Comparison of ENCODE assay signal across 9 cellular contexts in the genomic region with DNA sequence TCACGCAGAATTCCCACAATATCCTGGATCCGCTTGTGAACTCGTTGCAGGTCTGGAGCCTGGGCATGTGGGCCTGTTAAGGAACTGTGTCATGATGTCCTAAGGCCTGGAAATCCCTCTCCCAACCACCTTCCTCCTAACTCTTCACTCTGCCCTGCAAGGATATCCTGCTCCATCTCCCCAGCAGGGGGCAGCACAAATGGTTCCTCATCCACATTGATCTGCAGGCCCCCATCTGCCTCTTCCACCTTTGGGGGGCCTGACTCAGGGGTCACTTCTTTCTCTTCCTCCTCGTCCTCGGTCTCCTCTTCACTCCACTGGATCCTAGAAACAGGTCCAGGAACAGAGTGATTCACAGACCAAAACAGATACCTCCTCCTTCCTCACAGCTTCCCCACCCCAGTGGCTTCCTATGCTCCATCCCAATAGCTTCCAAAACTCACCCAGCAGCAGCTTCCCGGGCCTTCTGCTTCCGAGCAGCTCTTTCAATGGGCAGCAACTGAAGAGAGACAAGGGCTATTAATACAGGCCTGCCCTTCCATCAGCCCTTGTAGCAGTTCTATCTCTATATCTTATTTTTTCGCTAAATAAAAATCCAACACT. TPM values are rescaled to one million over a fixed set of nuclear protein-coding genes. Genes with fewer than 3 reads are reported as not detected.
DNase-seq lines count a peak whose midpoint lies in the region; ATAC-seq, FAIRE-seq and TF ChIP-seq lines count a peak whose summit lies in the region.
"Had no signal": no experiment of that assay in that cellular context is flagged by ENCODE, and none has a peak within 500 bp of the region (broad histone marks: within the 10 kb centered on the region; RNA-seq: fewer than 3 reads in every experiment).

No MANE protein-coding gene starts in this region.

- WGBS in H1 (ENCODE audit: extremely low coverage in 1 of 2, insufficient coverage in 1 of 2, insufficient read length in 1 of 2, insufficient replicate concordance in 2 of 2, low coverage in 1 of 2, low lambda C conversion rate in 2 of 2, missing lambda C conversion rate in 1 of 2), 2 experiments: 81% methylated on average over 6 of the region's 8 CpGs; no CpG with 5 or more reads in 1 of the 2 experiments
- 79% methylated on average over 8 of the region's 8 CpGs for WGBS in aorta, 2 donors

- H3K9me3 ChIP-seq in H1 (ENCODE audit: insufficient read depth in 2 of 2, low read depth in 1 of 2, low read length in 1 of 2) (no peaks in the 10 kb centered on the region), aorta (ENCODE audit: control insufficient read depth, low read length) (no peaks in the 10 kb centered on the region)

- H3K27me3 Mint-ChIP-seq in activated CD8-positive, alpha-beta T cell treated with anti-CD3 and anti-CD28 coated beads for 36 hours: no peaks in the 10 kb centered on the region
- H3K27me3 Mint-ChIP-seq in neural crest cell (ENCODE audit: low read depth): peaks cover 2% of the 10 kb centered on the region

- no peak for TF ChIP-seq POLR2A in H1 (IDR thresholded peaks at IDR 0.05; ENCODE audit: control extremely low read depth in 1 of 2, low read depth in 2 of 2, low read length in 2 of 2)

- H3K4me2 ChIP-seq in H1 (ENCODE audit: insufficient read depth in 1 of 2, low read depth in 2 of 2, low read length in 2 of 2): no peak overlapping the region

- no peak overlapping the region for H2BK20ac ChIP-seq in H1 (ENCODE audit: low read length)

- H4K20me1 ChIP-seq in H1 (replicated peaks in 1 of 2; ENCODE audit: control insufficient read depth in 1 of 2, insufficient read depth in 2 of 2, low read length in 2 of 2): peaks cover 8 to 12% of the 10 kb centered on the region in 2 experiments

- peak; percentile 68 for FAIRE-seq in H1 (lab: Jason Lieb, UNC)

- peak in 1 of 2 experiments; percentile 5; a peak in 1 of 4 replicates for TF ChIP-seq RAD21 in H1 (IDR thresholded peaks at IDR 0.05 in 1 of 2, conservative IDR thresholded peaks at IDR 0.05 in 1 of 2; ENCODE audit: low read depth in 2 of 2, low read length in 2 of 2)

- H4K8ac ChIP-seq in H1 (ENCODE audit: extremely low read depth, insufficient read depth, low read length): no peak overlapping the region

- no peak overlapping the region for H3K4ac ChIP-seq in H1 (replicated peaks; ENCODE audit: insufficient read length, low read depth, low read length)

- intact Hi-C loops in activated CD8-positive, alpha-beta T cell treated with anti-CD3 and anti-CD28 coated beads for 36 hours (cut with micrococcal nuclease): no loop called here
- intact Hi-C loops in aorta (cut with DNase I): no loop called here

- peak overlapping the region; percentile 4 for H3K27ac Mint-ChIP-seq in activated CD8-positive, alpha-beta T cell treated with anti-CD3 and anti-CD28 coated beads for 36 hours
- H3K27ac Mint-ChIP-seq in neural crest cell (ENCODE audit: unreplicated experiment): no peak overlapping the region

- no peak overlapping the region for H3K9ac ChIP-seq in H1 (replicated peaks in 1 of 4; ENCODE audit: extremely low read depth in 1 of 4, low read depth in 3 of 4, low read length in 3 of 4)

- peak; percentile 76 for TF ChIP-seq CTCF in activated CD8-positive, alpha-beta T cell treated with anti-CD3 and anti-CD28 coated beads for 36 hours (IDR thresholded peaks at IDR 0.05)
- TF ChIP-seq CTCF in H1 (IDR thresholded peaks at IDR 0.05; ENCODE audit: control extremely low read depth in 1 of 3, insufficient read depth in 1 of 3, low read depth in 1 of 3, low read length in 3 of 3): peak; percentile 62 to 85 (median 80)
- peak; percentile 94 for TF ChIP-seq CTCF in neural crest cell (conservative IDR thresholded peaks at IDR 0.05)

- peaks cover 47% of the 10 kb centered on the region for H3K4me1 Mint-ChIP-seq in activated CD8-positive, alpha-beta T cell treated with anti-CD3 and anti-CD28 coated beads for 36 hours (ENCODE audit: low read depth)
- H3K4me1 Mint-ChIP-seq in neural crest cell: peaks cover 25% of the 10 kb centered on the region

- H3K4me3 Mint-ChIP-seq in activated CD8-positive, alpha-beta T cell treated with anti-CD3 and anti-CD28 coated beads for 36 hours: no peak overlapping the region
- H3K4me3 Mint-ChIP-seq in neural crest cell: peak overlapping the region; percentile 81

- H3K79me1 ChIP-seq in H1 (ENCODE audit: low read depth, low read length): no peaks in the 10 kb centered on the region; the same call in 1 of the 2 replicates

- no peak overlapping the region for H2BK5ac ChIP-seq in H1 (ENCODE audit: low read depth, low read length)

- peaks cover 0 to 24% of the 10 kb centered on the region in 2 experiments; a peak in 2 of 4 replicates for H3K79me2 ChIP-seq in H1 (ENCODE audit: control insufficient read depth in 1 of 2, insufficient read depth in 2 of 2, low read length in 2 of 2)

- DNase-seq in NCI-H1092 treated with DMSO at 0.1 percent for 48 hours (lab: John Stamatoyannopoulos, UW) (peak; percentile 8), NCI-H1092 (lab: John Stamatoyannopoulos, UW) (no peak), NCI-H2171 (lab: John Stamatoyannopoulos, UW) (peak; percentile 71), H1 (ENCODE audit: low read depth in 1 of 2, low spot score in 2 of 2) (peak in 1 of 2 experiments; percentile 89), neural crest cell (ENCODE audit: low read depth, low spot score) (peak; percentile 72), aorta (peak; percentile 77 to 85)
- DNase-seq in activated CD8-positive, alpha-beta T cell treated with anti-CD3 and anti-CD28 coated beads for 36 hours: peak; percentile 85

- H2BK120ac ChIP-seq in H1 (replicated peaks; ENCODE audit: low read depth, low read length): no peak overlapping the region

- H3K36me3 Mint-ChIP-seq in activated CD8-positive, alpha-beta T cell treated with anti-CD3 and anti-CD28 coated beads for 36 hours (ENCODE audit: low read depth): peaks cover 72% of the 10 kb centered on the region
- H3K36me3 Mint-ChIP-seq in neural crest cell (ENCODE audit: low read depth): peaks cover 40% of the 10 kb centered on the region

- peak; percentile 33 for ATAC-seq in activated CD8-positive, alpha-beta T cell treated with anti-CD3 and anti-CD28 coated beads for 36 hours
- ATAC-seq in aorta (ENCODE audit: low FRiP score) (peak; percentile 53), GM21619 (IDR thresholded peaks at IDR 0.05; ENCODE audit: unreplicated experiment) (no peak)

- H2AFZ ChIP-seq in H1 (ENCODE audit: low read length): no peak overlapping the region

- H3K36me3 ChIP-seq in H1 (ENCODE audit: control insufficient read depth in 2 of 4, insufficient read depth in 4 of 4, low read length in 3 of 4) (peaks cover 55 to 65% (median 59%) of the 10 kb centered on the region in 4 experiments), aorta (ENCODE audit: control insufficient read depth in 1 of 2, insufficient read depth in 2 of 2, low read length in 1 of 2) (peaks cover 4 to 6% of the 10 kb centered on the region in 2 donors)

- H3K4me1 ChIP-seq in H1 (replicated peaks in 1 of 4; ENCODE audit: control insufficient read depth in 3 of 4, insufficient read depth in 4 of 4, low read length in 3 of 4) (peaks cover 0 to 5% (median 4%) of the 10 kb centered on the region in 4 experiments; a peak in 4 of 7 replicates), aorta (ENCODE audit: control insufficient read depth in 1 of 2, insufficient read depth in 2 of 2, low read length in 2 of 2) (no peaks in the 10 kb centered on the region)

- H3K27me3 ChIP-seq in H1 (replicated peaks in 1 of 4; ENCODE audit: control insufficient read depth in 3 of 4, extremely low read depth in 1 of 4, insufficient read depth in 3 of 4, low read length in 3 of 4) (no peaks in the 10 kb centered on the region), aorta (ENCODE audit: control insufficient read depth in 1 of 2, insufficient read depth in 2 of 2, low read length in 1 of 2) (no peaks in the 10 kb centered on the region)

- peaks cover 4% of the 10 kb centered on the region for H3K23me2 ChIP-seq in H1 (ENCODE audit: low read depth, low read length)

- CTCF ChIA-PET in activated CD8-positive, alpha-beta T cell treated with anti-CD3 and anti-CD28 coated beads for 36 hours (lab: Charles Lee): interaction anchor here (0.7 to 3.0 kb wide), 25 partner anchors 9 to 202 kb away, joined by 3 to 11 read pairs (median 4); partner anchors contain the start of gene PTMS
- CTCF ChIA-PET in H1 (lab: Charles Lee; ENCODE audit: partially characterized antibody): interaction anchor here (0.7 to 24.5 kb wide), 21 partner anchors 10 to 269 kb away, joined by 3 to 462 read pairs (median 4); partner anchors contain the start of genes GAPDH and IFFO1

- no peak overlapping the region for H2BK15ac ChIP-seq in H1 (ENCODE audit: low read length)

- TF ChIP-seq EP300 in H1 (IDR thresholded peaks at IDR 0.05; ENCODE audit: borderline replicate concordance in 1 of 2, low read depth in 2 of 2, low read length in 2 of 2): no peak

- H3K9me3 Mint-ChIP-seq in activated CD8-positive, alpha-beta T cell treated with anti-CD3 and anti-CD28 coated beads for 36 hours: no peaks in the 10 kb centered on the region
- no peaks in the 10 kb centered on the region for H3K9me3 Mint-ChIP-seq in neural crest cell

- no peak overlapping the region for H4K91ac ChIP-seq in H1 (replicated peaks; ENCODE audit: insufficient read length, low read length)

- H4K5ac ChIP-seq in H1 (ENCODE audit: insufficient read length, low read depth, low read length): no peak overlapping the region

- no peak overlapping the region for H2AK5ac ChIP-seq in H1 (ENCODE audit: low read depth, low read length)

- H3K27ac ChIP-seq in H1 (ENCODE audit: low read depth, low read length): no peak overlapping the region
- H3K27ac ChIP-seq in aorta (ENCODE audit: low read depth in 1 of 2, low read length in 2 of 2): no peak overlapping the region
- H3K27ac ChIP-seq: epithelial cell of prostate had no signal

- H3K14ac ChIP-seq in H1 (ENCODE audit: insufficient read length): no peak overlapping the region

- H3K4me3 ChIP-seq in H1 (ENCODE audit: extremely low read depth in 1 of 4, insufficient read depth in 2 of 4, low read depth in 3 of 4, low read length in 4 of 4) (no peak overlapping the region), aorta (ENCODE audit: low read length in 2 of 2) (no peak overlapping the region)

- POLR2A ChIA-PET in activated CD8-positive, alpha-beta T cell treated with anti-CD3 and anti-CD28 coated beads for 36 hours (lab: Charles Lee): interaction anchor here (0.9 to 1.4 kb wide), 6 partner anchors 9 to 28 kb away, joined by 3 to 6 read pairs (median 4); no protein-coding TSS in a partner anchor
- POLR2A ChIA-PET in H1 (lab: Charles Lee; ENCODE audit: partially characterized antibody): interaction anchor here (0.6 to 24.2 kb wide), 9 partner anchors 9 to 125 kb away, joined by 3 to 665 read pairs (median 3); partner anchors contain the start of genes GAPDH and ZNF384

- H3K23ac ChIP-seq in H1 (ENCODE audit: insufficient read length): no peak overlapping the region

- no peak overlapping the region for H2BK12ac ChIP-seq in H1 (ENCODE audit: low read depth, low read length)

- no peak overlapping the region for H3K56ac ChIP-seq in H1 (replicated peaks; ENCODE audit: insufficient read length, low read depth, low read length)

- H3K18ac ChIP-seq in H1 (ENCODE audit: extremely low read depth, low read length): no peak overlapping the region

RNA-seq across cellular contexts. Expression of gene NOP2, which starts 4.5 kb away (rescaled TPM):
- total RNA-seq in activated CD8-positive, alpha-beta T cell treated with anti-CD3 and anti-CD28 coated beads for 36 hours: 10 to 100 TPM; 87.9 to 89.4 TPM
- total RNA-seq in H1 (2021; fragmentation: NEBNext Ultra II Directional; extraction: Animal tissue kit (Norgen Biotek cat#: 25700)): 82.6 and 85.6 TPM in 2 replicates
- polyA plus RNA-seq in H1 (2011; rRNA removed) (34.4 and 35.4 TPM in 2 replicates), aorta (10 to 100 TPM in 1 of 2 donors, 1 to 10 TPM in 1; 5.4 to 18.8 TPM)
- 55.4 TPM for polyA plus RNA-seq in H1 (2011; cell fraction: cytosol; rRNA removed)
- 191 TPM for polyA plus RNA-seq in H1 (2011; cell fraction: nucleus; rRNA removed)
- polyA plus RNA-seq in H1 (2012, experiment 1 of 2): 73.4 to 85.0 TPM (median 77.9 TPM) in 4 replicates
- polyA plus RNA-seq in H1 (2012, experiment 2 of 2): 49.2 TPM
- 63.9 TPM for polyA plus RNA-seq in H1 (2013, experiment 1 of 2)
- polyA plus RNA-seq in H1 (2013, experiment 2 of 2): 51.3 TPM
- polyA minus RNA-seq in H1 (2011; rRNA and poly(A)+ RNA removed): 29.8 and 75.1 TPM in 2 replicates
- polyA minus RNA-seq in H1 (2011; cell fraction: cytosol; rRNA and poly(A)+ RNA removed): 26.6 TPM
- 45.4 TPM for polyA minus RNA-seq in H1 (2011; cell fraction: nucleus; rRNA and poly(A)+ RNA removed)
- total RNA-seq in neural crest cell (73.3 and 75.1 TPM in 2 replicates), aorta (10 to 100 TPM; 24.8 to 27.8 TPM)

RNA-seq across cellular contexts. Expression of gene IFFO1, which starts 7.7 kb away (rescaled TPM):
- total RNA-seq in activated CD8-positive, alpha-beta T cell treated with anti-CD3 and anti-CD28 coated beads for 36 hours: 1 to 10 TPM; 7.8 to 8.5 TPM
- 11.8 and 12.2 TPM in 2 replicates for total RNA-seq in H1 (2021; fragmentation: NEBNext Ultra II Directional; extraction: Animal tissue kit (Norgen Biotek cat#: 25700))
- polyA plus RNA-seq in H1 (2011; rRNA removed) (12.8 and 16.4 TPM in 2 replicates), aorta (100 to 1,000 TPM in 1 of 2 donors, 10 to 100 TPM in 1; 11.1 to 110 TPM)
- 15.3 TPM for polyA plus RNA-seq in H1 (2011; cell fraction: cytosol; rRNA removed)
- polyA plus RNA-seq in H1 (2011; cell fraction: nucleus; rRNA removed): 40.6 TPM
- 8.2 to 13.3 TPM (median 13.2 TPM) in 4 replicates for polyA plus RNA-seq in H1 (2012, experiment 1 of 2)
- polyA plus RNA-seq in H1 (2012, experiment 2 of 2): 7.8 TPM
- polyA plus RNA-seq in H1 (2013, experiment 1 of 2): 11.5 TPM
- 9.5 TPM for polyA plus RNA-seq in H1 (2013, experiment 2 of 2)
- polyA minus RNA-seq in H1 (2011; rRNA and poly(A)+ RNA removed): 4.7 and 4.9 TPM in 2 replicates
- polyA minus RNA-seq in H1 (2011; cell fraction: cytosol; rRNA and poly(A)+ RNA removed): 3.6 TPM
- 10.6 TPM for polyA minus RNA-seq in H1 (2011; cell fraction: nucleus; rRNA and poly(A)+ RNA removed)
- total RNA-seq in neural crest cell (27.2 and 28.9 TPM in 2 replicates), aorta (10 to 100 TPM; 28.5 to 60.8 TPM)

RNA-seq across cellular contexts. Expression of gene GAPDH, which starts 29.2 kb away (rescaled TPM):
- 1,000 to 10,000 TPM; 9,109 to 9,234 TPM for total RNA-seq in activated CD8-positive, alpha-beta T cell treated with anti-CD3 and anti-CD28 coated beads for 36 hours
- 5,175 and 5,215 TPM in 2 replicates for total RNA-seq in H1 (2021; fragmentation: NEBNext Ultra II Directional; extraction: Animal tissue kit (Norgen Biotek cat#: 25700))
- polyA plus RNA-seq in H1 (2011; rRNA removed): 15,878 and 16,791 TPM in 2 replicates
- polyA plus RNA-seq in H1 (2011; cell fraction: cytosol; rRNA removed): 15,311 TPM
- polyA plus RNA-seq in H1 (2011; cell fraction: nucleus; rRNA removed): 11,358 TPM
- 6,320 to 9,842 TPM (median 9,706 TPM) in 4 replicates for polyA plus RNA-seq in H1 (2012, experiment 1 of 2)
- 9,111 TPM for polyA plus RNA-seq in H1 (2012, experiment 2 of 2)
- polyA plus RNA-seq in H1 (2013, experiment 1 of 2): 3,841 TPM
- polyA plus RNA-seq in H1 (2013, experiment 2 of 2): 3,883 TPM
- polyA minus RNA-seq in H1 (2011; rRNA and poly(A)+ RNA removed): 9,722 and 10,058 TPM in 2 replicates
- polyA minus RNA-seq in H1 (2011; cell fraction: cytosol; rRNA and poly(A)+ RNA removed): 5,130 TPM
- 3,036 TPM for polyA minus RNA-seq in H1 (2011; cell fraction: nucleus; rRNA and poly(A)+ RNA removed)
- 3,867 and 3,984 TPM in 2 replicates for total RNA-seq in neural crest cell
- 1,000 to 10,000 TPM; 1,856 to 2,021 TPM for total RNA-seq in aorta
- 1,000 to 10,000 TPM; 2,047 to 3,012 TPM for polyA plus RNA-seq in aorta

RNA-seq across cellular contexts. Expression of gene CHD4, which starts 43.6 kb away (rescaled TPM):
- total RNA-seq in activated CD8-positive, alpha-beta T cell treated with anti-CD3 and anti-CD28 coated beads for 36 hours: 100 to 1,000 TPM; 273 to 277 TPM
- total RNA-seq in H1 (2021; fragmentation: NEBNext Ultra II Directional; extraction: Animal tissue kit (Norgen Biotek cat#: 25700)): 305 and 330 TPM in 2 replicates
- polyA plus RNA-seq in H1 (2011; rRNA removed) (198 and 214 TPM in 2 replicates), aorta (100 to 1,000 TPM in 1 of 2 donors, 10 to 100 TPM in 1; 73.1 to 110 TPM)
- polyA plus RNA-seq in H1 (2011; cell fraction: cytosol; rRNA removed): 178 TPM
- polyA plus RNA-seq in H1 (2011; cell fraction: nucleus; rRNA removed): 362 TPM
- polyA plus RNA-seq in H1 (2012, experiment 1 of 2): 194 to 267 TPM (median 241 TPM) in 4 replicates
- 52.1 TPM for polyA plus RNA-seq in H1 (2012, experiment 2 of 2)
- polyA plus RNA-seq in H1 (2013, experiment 1 of 2): 180 TPM
- 192 TPM for polyA plus RNA-seq in H1 (2013, experiment 2 of 2)
- 290 and 298 TPM in 2 replicates for polyA minus RNA-seq in H1 (2011; rRNA and poly(A)+ RNA removed)
- polyA minus RNA-seq in H1 (2011; cell fraction: cytosol; rRNA and poly(A)+ RNA removed): 180 TPM
- polyA minus RNA-seq in H1 (2011; cell fraction: nucleus; rRNA and poly(A)+ RNA removed): 129 TPM
- total RNA-seq in neural crest cell (476 and 492 TPM in 2 replicates), aorta (100 to 1,000 TPM; 174 to 195 TPM)
